26 cellular contexts compared by ENCODE assay signal in genomic region chr7:28258240-28258639, GRCh38.
DNase-seq lines count a peak whose midpoint lies in the region; ATAC-seq and TF ChIP-seq lines count a peak whose summit lies in the region.
"Had no signal": no experiment of that assay in that cellular context is flagged by ENCODE, and none has a peak within 500 bp of the region (broad histone marks: within the 10 kb centered on the region; RNA-seq: fewer than 3 reads in every experiment).

No MANE protein-coding gene starts in this region.

- ATAC-seq in HG02763 (IDR thresholded peaks at IDR 0.05; ENCODE audit: unreplicated experiment) (no peak), HG02840 (IDR thresholded peaks at IDR 0.05; ENCODE audit: low FRiP score, unreplicated experiment) (no peak)
- ATAC-seq: activated CD4-positive, CD25-positive, alpha-beta regulatory T cell treated with anti-CD3 and anti-CD28 coated beads, Interleukin-2, amount 50 U/mL, for 24 hours; activated T-cell treated with anti-CD3 and anti-CD28 coated beads, Interleukin-2, amount 50 U/mL, for 72 hours; K562; left lung; right cardiac atrium; stimulated activated naive CD8-positive, alpha-beta T cell treated with anti-CD3 and anti-CD28 coated beads, Interleukin-15, Interleukin-2, amounts not matched to agents 100 U/mL and 50 U/mL, for 24 hours; upper lobe of right lung had no signal

- peak; percentile 57 for DNase-seq in NCI-H510A treated with DMSO at 0.1 percent for 48 hours (lab: John Stamatoyannopoulos, UW)
- no peak for DNase-seq in NCI-H510A (lab: John Stamatoyannopoulos, UW)
- peak; percentile 66 for DNase-seq in NCI-H2029 treated with DMSO at 0.1 percent for 48 hours (lab: John Stamatoyannopoulos, UW)
- DNase-seq in NCI-H748 (lab: John Stamatoyannopoulos, UW; ENCODE audit: unreplicated experiment), result peak; percentile 63
- DNase-seq in stimulated activated CD8-positive, alpha-beta memory T cell treated with anti-CD3 and anti-CD28 coated beads, Interleukin-4, amount 100 ng/mL, for 48 hours, result no peak
- no peak for DNase-seq in foreskin fibroblast
- DNase-seq: activated CD4-positive, alpha-beta memory T cell treated with anti-CD3 and anti-CD28 coated beads for 36 hours; activated naive CD4-positive, alpha-beta T cell treated with Interleukin-2 at 50 U/mL for 16 hours; activated T-cell treated with anti-CD3 and anti-CD28 coated beads, Interleukin-2, amount 50 U/mL, for 72 hours; dermis blood vessel endothelial cell; endodermal cell; HFFc6; islet precursor cell; left lung; mesenchymal stem cell; NCI-H1930; NCI-H524 treated with DMSO at 0.1 percent for 48 hours; right cardiac atrium; SIG-M5; stimulated activated CD4-positive, alpha-beta T cell treated with anti-CD3 and anti-CD28 coated beads, Interleukin-1b, Interleukin-23, amount 100 ng/mL, for 48 hours; stimulated activated naive CD8-positive, alpha-beta T cell treated with anti-CD3 and anti-CD28 coated beads, Interleukin-15, Interleukin-2, amounts not matched to agents 100 U/mL and 50 U/mL, for 24 hours; upper lobe of right lung had no signal

- no peak overlapping the region for H3K4me3 ChIP-seq in foreskin fibroblast (ENCODE audit: low read depth in 1 of 2, low read length in 2 of 2)
- H3K4me3 ChIP-seq: K562, left lung, upper lobe of right lung had no signal

- TF ChIP-seq CTCF in foreskin fibroblast (IDR thresholded peaks at IDR 0.05; ENCODE audit: low read depth, low read length), result no peak

Comparison
In these comparisons a context has a peak if more than half of its experiments do, and no peak if none do; other contexts are left out.
1. DNase-seq: peak in NCI-H510A treated with DMSO at 0.1 percent for 48 hours (single experiment), NCI-H2029 treated with DMSO at 0.1 percent for 48 hours (single experiment) and NCI-H748 (single experiment); none in NCI-H510A (single experiment), stimulated activated CD8-positive, alpha-beta memory T cell treated with anti-CD3 and anti-CD28 coated beads, Interleukin-4, amount 100 ng/mL, for 48 hours (single experiment) and foreskin fibroblast (0 of 2).